19 cellular contexts compared by ENCODE assay signal in genomic region chr5:152372875-152373274, GRCh38. TPM values are rescaled to one million over a fixed set of nuclear protein-coding genes. Genes with fewer than 3 reads are reported as not detected.
DNase-seq lines count a peak whose midpoint lies in the region; FAIRE-seq and TF ChIP-seq lines count a peak whose summit lies in the region.
"Had no signal": no experiment of that assay in that cellular context is flagged by ENCODE, and none has a peak within 500 bp of the region (broad histone marks: within the 10 kb centered on the region; RNA-seq: fewer than 3 reads in every experiment).

No MANE protein-coding gene starts in this region.

- H3K36me3 ChIP-seq in bronchial epithelial cell (ENCODE audit: control insufficient read depth, insufficient read depth, low read length): no peaks in the 10 kb centered on the region
- H3K36me3 ChIP-seq in CD8-positive, alpha-beta memory T cell (ENCODE audit: insufficient read depth, low read length): no peaks in the 10 kb centered on the region
- H3K36me3 ChIP-seq in WERI-Rb-1: no peaks in the 10 kb centered on the region
- H3K36me3 ChIP-seq: HAP-1 had no signal

- H3K9me3 ChIP-seq in CD8-positive, alpha-beta memory T cell (ENCODE audit: low read length): no peaks in the 10 kb centered on the region
- H3K9me3 ChIP-seq in WERI-Rb-1 (ENCODE audit: severe bottlenecking): no peaks in the 10 kb centered on the region
- H3K9me3 ChIP-seq: Caco-2, HAP-1 had no signal

- H3K27ac Mint-ChIP-seq in CD8-positive, alpha-beta memory T cell: no peak overlapping the region
- H3K27ac Mint-ChIP-seq: CD14-positive monocyte; CD8-positive, alpha-beta T cell had no signal

- H3K27me3 Mint-ChIP-seq in CD8-positive, alpha-beta memory T cell: peaks cover 0 to 3% of the 10 kb centered on the region in 2 donors

- POLR2A ChIA-PET in CD8-positive, alpha-beta memory T cell (lab: Charles Lee): no interaction called here

- peak; percentile 35 for DNase-seq in NOMO-1 treated with DMSO at 0.1 percent for 48 hours (lab: John Stamatoyannopoulos, UW; ENCODE audit: unreplicated experiment)
- DNase-seq in NOMO-1 treated with dmso at 0.1 percent for 144 hours (lab: John Stamatoyannopoulos, UW; ENCODE audit: unreplicated experiment): no peak
- peak; percentile 2 for DNase-seq in OCI-M1 (lab: John Stamatoyannopoulos, UW)
- DNase-seq in bronchial epithelial cell (ENCODE audit: low read depth): peak; percentile 10
- DNase-seq in CD8-positive, alpha-beta memory T cell: no peak
- DNase-seq in stimulated activated CD4-positive, alpha-beta T cell treated with anti-CD3 and anti-CD28 coated beads, Interleukin-2, amount 100 ng/mL, for 48 hours: no peak
- DNase-seq in WERI-Rb-1: no peak
- DNase-seq: Caco-2; CD8-positive, alpha-beta T cell; DND-41; GF-D8; IMR-90 had no signal

- no peaks in the 10 kb centered on the region for H3K36me3 Mint-ChIP-seq in CD8-positive, alpha-beta memory T cell
- H3K36me3 Mint-ChIP-seq: CD14-positive monocyte; CD8-positive, alpha-beta T cell had no signal

- H3K4me3 ChIP-seq in bronchial epithelial cell (ENCODE audit: low read depth, low read length) (no peak overlapping the region), WERI-Rb-1 (ENCODE audit: low read depth, low read length) (no peak overlapping the region)
- H3K4me3 ChIP-seq in CD8-positive, alpha-beta memory T cell (ENCODE audit: low read length): no peak overlapping the region
- H3K4me3 ChIP-seq: HAP-1 had no signal

- CTCF ChIA-PET in CD8-positive, alpha-beta memory T cell (lab: Charles Lee): no interaction called here

- H3K4me3 Mint-ChIP-seq in CD8-positive, alpha-beta memory T cell: no peak overlapping the region
- H3K4me3 Mint-ChIP-seq: CD14-positive monocyte; CD8-positive, alpha-beta T cell had no signal

- H3K27ac ChIP-seq in CD8-positive, alpha-beta memory T cell (ENCODE audit: low read depth, low read length): no peak overlapping the region
- no peak overlapping the region for H3K27ac ChIP-seq in WERI-Rb-1
- H3K27ac ChIP-seq: 22Rv1 had no signal

- H3K4me1 Mint-ChIP-seq in CD8-positive, alpha-beta memory T cell: no peaks in the 10 kb centered on the region
- H3K4me1 Mint-ChIP-seq: CD14-positive monocyte had no signal

- no peak for FAIRE-seq in bronchial epithelial cell (lab: Jason Lieb, UNC)
- FAIRE-seq: GM19239, H1 had no signal

- peaks cover 0 to 2% (median 0%) of the 10 kb centered on the region in 5 donors for H3K9me3 Mint-ChIP-seq in CD8-positive, alpha-beta memory T cell
- H3K9me3 Mint-ChIP-seq: CD14-positive monocyte; CD8-positive, alpha-beta T cell had no signal

- H3K4me1 ChIP-seq in CD8-positive, alpha-beta memory T cell (ENCODE audit: insufficient read depth, low read length): no peaks in the 10 kb centered on the region
- H3K4me1 ChIP-seq: Caco-2, HAP-1 had no signal

- TF ChIP-seq CTCF in bronchial epithelial cell (IDR thresholded peaks at IDR 0.05; ENCODE audit: insufficient read depth, low read length, severe bottlenecking) (no peak), WERI-Rb-1 (IDR thresholded peaks at IDR 0.05; ENCODE audit: low read depth, low read length) (no peak)

- H3K27me3 ChIP-seq in bronchial epithelial cell (ENCODE audit: control insufficient read depth, insufficient read depth, low read length): no peaks in the 10 kb centered on the region
- H3K27me3 ChIP-seq in CD8-positive, alpha-beta memory T cell (ENCODE audit: insufficient read depth, low read length, poor library complexity, severe bottlenecking): no peaks in the 10 kb centered on the region
- no peaks in the 10 kb centered on the region for H3K27me3 ChIP-seq in WERI-Rb-1 (ENCODE audit: insufficient read depth, low read depth, severe bottlenecking)

RNA-seq across cellular contexts. Expression of gene NMUR2, which starts 32.2 kb away (rescaled TPM):
- total RNA-seq in bronchial epithelial cell: not detected in 2 replicates
- not detected for total RNA-seq in CD8-positive, alpha-beta memory T cell
- not detected for polyA plus RNA-seq in CD8-positive, alpha-beta memory T cell
- total RNA-seq: A673; CD8-positive, alpha-beta T cell; H1; IMR-90 had no signal
- polyA plus RNA-seq: BJ, CD14-positive monocyte, IMR-90 had no signal

Comparison
In these comparisons a context has a peak if more than half of its experiments do, and no peak if none do; other contexts are left out.
1. DNase-seq: peak in NOMO-1 treated with DMSO at 0.1 percent for 48 hours (single experiment), OCI-M1 (single experiment) and bronchial epithelial cell (single experiment); none in NOMO-1 treated with dmso at 0.1 percent for 144 hours (single experiment), CD8-positive, alpha-beta memory T cell (0 of 5), stimulated activated CD4-positive, alpha-beta T cell treated with anti-CD3 and anti-CD28 coated beads, Interleukin-2, amount 100 ng/mL, for 48 hours (0 of 2) and WERI-Rb-1 (single experiment).